ENCODE assay signal across 26 cellular contexts in genomic region chr22:19002684-19003038, GRCh38.
"Had no signal": no experiment of that assay in that cellular context is flagged by ENCODE, and none has a peak within 500 bp of the region (broad histone marks: within the 10 kb centered on the region; RNA-seq: fewer than 3 reads in every experiment).

No MANE protein-coding gene starts in this region.

- DNase-seq: activated CD4-positive, alpha-beta T cell treated with anti-CD3 and anti-CD28 coated beads for 1 hour; activated CD4-positive, alpha-beta T cell treated with anti-CD3 and anti-CD28 coated beads, Interleukin-2, amount 50 U/mL, for 1 hour; activated CD8-positive, alpha-beta T cell treated with anti-CD3 and anti-CD28 coated beads for 36 hours; activated gamma-delta T cell treated with Interleukin-2 at 50 U/mL for 16 hours; activated naive CD4-positive, alpha-beta T cell treated with anti-CD3 and anti-CD28 coated beads, Interleukin-2, amount 50 U/mL, for 16 hours; activated naive CD8-positive, alpha-beta T cell treated with anti-CD3 and anti-CD28 coated beads, Interleukin-2, amount 50 U/mL, for 24 hours; activated T-cell treated with anti-CD3 and anti-CD28 coated beads, Interleukin-2, amount 50 U/mL, for 4 hours; dermis blood vessel endothelial cell; effector CD4-positive, alpha-beta T cell; islet precursor cell; left ventricle myocardium inferior; mesendoderm; natural killer cell; stimulated activated CD4-positive, alpha-beta T cell treated with anti-CD3 and anti-CD28 coated beads, Interleukin-15, amount 100 ng/mL, for 24 hours; stimulated activated CD4-positive, alpha-beta T cell treated with anti-CD3 and anti-CD28 coated beads, Interleukin-2, amount 100 ng/mL, for 24 hours; stimulated activated naive B cell treated with anti-CD40 and anti-IgM and Interleukin-4, amounts not matched to agents 10 μg/mL and 1 μg/mL and 100 μg/mL, for 72 hours; stomach; T-helper 9 cell; tibial artery had no signal

- H3K4me3 Mint-ChIP-seq: activated CD8-positive, alpha-beta T cell treated with anti-CD3 and anti-CD28 coated beads for 36 hours; activated naive CD8-positive, alpha-beta T cell treated with anti-CD3 and anti-CD28 coated beads, Interleukin-2, amount 50 U/mL, for 24 hours; activated T-cell treated with anti-CD3 and anti-CD28 coated beads, Interleukin-2, amount 50 U/mL, for 4 hours; activated T-helper 17 cell treated with anti-CD3 and anti-CD28 coated beads, Interleukin-2, amount 50 U/mL, for 72 hours; natural killer cell; stimulated activated naive B cell treated with anti-CD40 and anti-IgM and Interleukin-4, amounts not matched to agents 10 μg/mL and 1 μg/mL and 100 μg/mL, for 72 hours; WTC11 had no signal

- H3K4me1 Mint-ChIP-seq: activated naive CD8-positive, alpha-beta T cell treated with anti-CD3 and anti-CD28 coated beads, Interleukin-2, amount 50 U/mL, for 24 hours; activated T-helper 17 cell treated with anti-CD3 and anti-CD28 coated beads, Interleukin-2, amount 50 U/mL, for 72 hours; natural killer cell; stimulated activated naive B cell treated with anti-CD40 and anti-IgM and Interleukin-4, amounts not matched to agents 10 μg/mL and 1 μg/mL and 100 μg/mL, for 72 hours; WTC11 had no signal

- ATAC-seq: activated CD8-positive, alpha-beta T cell treated with anti-CD3 and anti-CD28 coated beads for 36 hours; activated naive CD8-positive, alpha-beta T cell treated with anti-CD3 and anti-CD28 coated beads, Interleukin-2, amount 50 U/mL, for 24 hours; activated T-cell treated with anti-CD3 and anti-CD28 coated beads, Interleukin-2, amount 50 U/mL, for 4 hours; activated T-helper 17 cell treated with anti-CD3 and anti-CD28 coated beads, Interleukin-2, amount 50 U/mL, for 72 hours; natural killer cell; stimulated activated naive B cell treated with anti-CD40 and anti-IgM and Interleukin-4, amounts not matched to agents 10 μg/mL and 1 μg/mL and 100 μg/mL, for 72 hours; WTC11 had no signal

- H3K9me3 ChIP-seq: stomach, suprapubic skin, tibial artery had no signal

- H3K9me3 Mint-ChIP-seq: activated CD8-positive, alpha-beta T cell treated with anti-CD3 and anti-CD28 coated beads for 36 hours; activated naive CD8-positive, alpha-beta T cell treated with anti-CD3 and anti-CD28 coated beads, Interleukin-2, amount 50 U/mL, for 24 hours; activated T-cell treated with anti-CD3 and anti-CD28 coated beads, Interleukin-2, amount 50 U/mL, for 4 hours; activated T-helper 17 cell treated with anti-CD3 and anti-CD28 coated beads, Interleukin-2, amount 50 U/mL, for 72 hours; natural killer cell; stimulated activated naive B cell treated with anti-CD40 and anti-IgM and Interleukin-4, amounts not matched to agents 10 μg/mL and 1 μg/mL and 100 μg/mL, for 72 hours; WTC11 had no signal

- H3K27me3 ChIP-seq: right atrium auricular region had no signal

- H3K27ac Mint-ChIP-seq: activated CD8-positive, alpha-beta T cell treated with anti-CD3 and anti-CD28 coated beads for 36 hours; activated naive CD8-positive, alpha-beta T cell treated with anti-CD3 and anti-CD28 coated beads, Interleukin-2, amount 50 U/mL, for 24 hours; activated T-helper 17 cell treated with anti-CD3 and anti-CD28 coated beads, Interleukin-2, amount 50 U/mL, for 72 hours; natural killer cell; stimulated activated naive B cell treated with anti-CD40 and anti-IgM and Interleukin-4, amounts not matched to agents 10 μg/mL and 1 μg/mL and 100 μg/mL, for 72 hours; WTC11 had no signal

- H3K36me3 ChIP-seq: left ventricle myocardium inferior, right atrium auricular region, stomach, suprapubic skin, tibial artery had no signal

- H3K36me3 Mint-ChIP-seq: natural killer cell; stimulated activated naive B cell treated with anti-CD40 and anti-IgM and Interleukin-4, amounts not matched to agents 10 μg/mL and 1 μg/mL and 100 μg/mL, for 72 hours; WTC11 had no signal

- H3K4me3 ChIP-seq: hepatocyte, left ventricle myocardium inferior, lung, right atrium auricular region, stomach, suprapubic skin, tibial artery had no signal

- H3K4me1 ChIP-seq: left ventricle myocardium inferior, right atrium auricular region, stomach, suprapubic skin, tibial artery had no signal

- H3K27ac ChIP-seq: epithelial cell of prostate, hepatocyte, left ventricle myocardium inferior, right atrium auricular region, stomach, suprapubic skin, tibial artery had no signal
